Comparison of ENCODE assay signal across 23 cellular contexts in the genomic region with DNA sequence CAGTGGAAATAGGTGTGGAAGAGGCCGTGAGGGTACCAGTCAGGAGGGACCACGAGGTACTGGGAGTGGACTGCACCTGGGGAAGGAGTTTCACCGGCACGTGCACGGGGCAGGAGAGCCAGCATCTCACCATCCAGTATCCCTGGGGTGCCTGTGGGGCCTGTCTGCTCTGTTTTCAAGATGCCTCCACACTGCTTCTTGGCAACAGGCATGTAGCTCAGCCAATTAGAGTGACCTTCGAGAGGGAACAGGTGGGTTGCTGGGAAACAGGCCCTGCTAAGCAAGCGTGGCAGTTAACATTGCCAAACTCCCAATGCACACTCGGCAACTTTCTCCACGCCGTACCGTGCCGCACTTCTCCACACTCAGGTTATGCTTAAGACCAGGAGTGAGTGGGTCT. TPM values are rescaled to one million over a fixed set of nuclear protein-coding genes. Genes with fewer than 3 reads are reported as not detected.
A peak's percentile ranks its signal among the peaks of the same experiment; 100 is the strongest.
DNase-seq lines count a peak whose midpoint lies in the region; ATAC-seq and TF ChIP-seq lines count a peak whose summit lies in the region.
"Had no signal": no experiment of that assay in that cellular context is flagged by ENCODE, and none has a peak within 500 bp of the region (broad histone marks: within the 10 kb centered on the region; RNA-seq: fewer than 3 reads in every experiment).

No MANE protein-coding gene starts in this region.

- H3K36me3 ChIP-seq in GM23338 (ENCODE audit: insufficient read depth) (peaks cover 2% of the 10 kb centered on the region; the same call in 1 of the 2 replicates), neuronal stem cell (replicated peaks in 1 of 2; ENCODE audit: control insufficient read depth in 2 of 2, insufficient read depth in 2 of 2, low read length in 2 of 2) (no peaks in the 10 kb centered on the region)

- no CpG with 5 or more reads among the region's 12 CpGs for WGBS in neuronal stem cell (ENCODE audit: extremely low coverage in 2 of 2, insufficient read length in 2 of 2, insufficient replicate concordance in 1 of 2), 2 donors

- no peak overlapping the region for H3K4ac ChIP-seq in neuronal stem cell (ENCODE audit: low read length)

- TF ChIP-seq CTCF in GM23338 (conservative IDR thresholded peaks at IDR 0.05; ENCODE audit: low read depth in 2 of 2) (no peak), brain (conservative IDR thresholded peaks at IDR 0.05) (no peak)

- no peaks in the 10 kb centered on the region for H3F3A ChIP-seq in GM23338 (replicated peaks; ENCODE audit: low read depth)

- peak overlapping the region; percentile 49 for H3K14ac ChIP-seq in neuronal stem cell (ENCODE audit: low read length)

- H3K4me1 Mint-ChIP-seq in GM23338 (peaks cover 14% of the 10 kb centered on the region), brain (peaks cover 31% of the 10 kb centered on the region)

- peak overlapping the region; percentile 48 for H3K27ac Mint-ChIP-seq in GM23338
- H3K27ac Mint-ChIP-seq in brain = peak overlapping the region in 3 of 5 experiments; percentile 37 to 74 (median 62)

- peak overlapping the region; percentile 17 for H3K23ac ChIP-seq in neuronal stem cell (ENCODE audit: low read depth, low read length, poor library complexity)

- H2AFZ ChIP-seq in GM23338 = no peak overlapping the region
- H2AFZ ChIP-seq in neuronal stem cell (ENCODE audit: low read length) = no peak overlapping the region

- H2BK15ac ChIP-seq in neuronal stem cell (ENCODE audit: low read length) = peak overlapping the region; percentile 41

- DNase-seq in DMS 273 (lab: John Stamatoyannopoulos, UW; ENCODE audit: unreplicated experiment) = peak; percentile 59
- no peak for DNase-seq in DMS 273 treated with DMSO at 0.1 percent for 48 hours (lab: John Stamatoyannopoulos, UW)
- no peak for DNase-seq in GM23338 (ENCODE audit: low spot score)
- no peak for DNase-seq in neuronal stem cell (ENCODE audit: low spot score)
- DNase-seq in NCI-H82 (lab: John Stamatoyannopoulos, UW) = no peak
- DNase-seq in T-helper 2 cell = no peak
- DNase-seq: ACHN, Caco-2, DMS153, GF-D8, H7, KG1, NCI-H1092 treated with DMSO at 0.1 percent for 48 hours, NCI-H1436 treated with DMSO at 0.1 percent for 48 hours, NCI-H2081, Peyer's patch had no signal

- H3K9me3 Mint-ChIP-seq in GM23338 = no peaks in the 10 kb centered on the region
- peaks cover 0 to 3% (median 0%) of the 10 kb centered on the region in 5 experiments for H3K9me3 Mint-ChIP-seq in brain
- H3K9me3 Mint-ChIP-seq: CD4-positive, alpha-beta memory T cell had no signal

- peak overlapping the region; percentile 27 for H3K9ac ChIP-seq in neuronal stem cell (ENCODE audit: low read depth, low read length, poor library complexity)
- H3K9ac ChIP-seq: BLaER1 treated with 17β-estradiol and CSF1 and Interleukin-3, amounts not matched to agents 10 nM and 100 nM had no signal

- peak overlapping the region; percentile 43 for H4K8ac ChIP-seq in neuronal stem cell (ENCODE audit: low read depth, low read length)

- H3K9me3 ChIP-seq in neuronal stem cell (replicated peaks in 1 of 2; ENCODE audit: control insufficient read depth in 2 of 2, insufficient read depth in 1 of 2, low read depth in 1 of 2, low read length in 2 of 2) = peaks cover 7 to 9% of the 10 kb centered on the region in 2 donors
- H3K9me3 ChIP-seq: BLaER1 treated with 17β-estradiol and CSF1 and Interleukin-3, amounts not matched to agents 10 nM and 100 nM; Caco-2; Peyer's patch had no signal

- no peak overlapping the region for H3K4me3 ChIP-seq in GM23338
- H3K4me3 ChIP-seq in neuronal stem cell (ENCODE audit: low read length in 2 of 2) = peak overlapping the region in 1 of 2 donors; percentile 27
- H3K4me3 ChIP-seq: BLaER1 treated with 17β-estradiol and CSF1 and Interleukin-3, amounts not matched to agents 10 nM and 100 nM; Peyer's patch had no signal

- peak overlapping the region; percentile 63 for H2BK12ac ChIP-seq in neuronal stem cell (ENCODE audit: low read length)

- 0 out of 2 replicates have a peak, but pooled peaks cover 3% of the 10 kb centered on the region for H3K9me2 ChIP-seq in GM23338 (ENCODE audit: insufficient read depth)

- peak overlapping the region; percentile 52 for H3K18ac ChIP-seq in neuronal stem cell (ENCODE audit: low read length)

- no peak overlapping the region for H3K27ac ChIP-seq in GM23338 (ENCODE audit: low read depth)
- no peak overlapping the region for H3K27ac ChIP-seq in neuronal stem cell (replicated peaks; ENCODE audit: low read length)
- H3K27ac ChIP-seq: 22Rv1; BLaER1 treated with 17β-estradiol and CSF1 and Interleukin-3, amounts not matched to agents 10 nM and 100 nM; HL-60; Peyer's patch had no signal

- peak overlapping the region; percentile 57 for H2AK5ac ChIP-seq in neuronal stem cell (ENCODE audit: low read depth, low read length)

- peaks cover 20% of the 10 kb centered on the region for H3K36me3 Mint-ChIP-seq in GM23338 (ENCODE audit: low read depth)
- peaks cover 22% of the 10 kb centered on the region for H3K36me3 Mint-ChIP-seq in brain

- no peaks in the 10 kb centered on the region for H3K4me1 ChIP-seq in GM23338 (ENCODE audit: insufficient read depth)
- H3K4me1 ChIP-seq in neuronal stem cell (ENCODE audit: control insufficient read depth in 2 of 2, insufficient read depth in 1 of 2, low read depth in 1 of 2, low read length in 2 of 2) = peaks cover 0 to 3% of the 10 kb centered on the region in 2 donors

- no peak overlapping the region for H3K4me2 ChIP-seq in GM23338
- no peak overlapping the region for H3K4me2 ChIP-seq in neuronal stem cell (ENCODE audit: insufficient read depth, low read length, poor library complexity, severe bottlenecking)
- H3K4me2 ChIP-seq: BLaER1 treated with 17β-estradiol and CSF1 and Interleukin-3, amounts not matched to agents 10 nM and 100 nM had no signal

- no peaks in the 10 kb centered on the region for H3K79me1 ChIP-seq in neuronal stem cell (ENCODE audit: low read depth, low read length)

- no peak overlapping the region for H4K91ac ChIP-seq in neuronal stem cell (ENCODE audit: low read depth, low read length, poor library complexity)

- no peak for ATAC-seq in GM23338
- no peak for ATAC-seq in GM19395 (IDR thresholded peaks at IDR 0.05; ENCODE audit: unreplicated experiment)
- ATAC-seq: HepG2 had no signal

- H2BK5ac ChIP-seq in neuronal stem cell (ENCODE audit: low read length) = no peak overlapping the region

- H2BK120ac ChIP-seq in neuronal stem cell (ENCODE audit: low read depth, low read length) = no peak overlapping the region

- H4K20me1 ChIP-seq in GM23338 (replicated peaks; ENCODE audit: insufficient read depth) = no peaks in the 10 kb centered on the region

- H3K79me2 ChIP-seq in GM23338 (replicated peaks; ENCODE audit: insufficient read depth) = no peaks in the 10 kb centered on the region

- H3K4me3 Mint-ChIP-seq in GM23338 = no peak overlapping the region
- H3K4me3 Mint-ChIP-seq in brain = no peak overlapping the region
- H3K4me3 Mint-ChIP-seq: CD4-positive, alpha-beta memory T cell had no signal

- H3K27me3 Mint-ChIP-seq in GM23338 (ENCODE audit: insufficient read depth, low read depth, poor library complexity) (peaks cover 10% of the 10 kb centered on the region), brain (peaks cover 3% of the 10 kb centered on the region)
- H3K27me3 Mint-ChIP-seq: CD4-positive, alpha-beta memory T cell had no signal

- no peaks in the 10 kb centered on the region for H3K27me3 ChIP-seq in GM23338 (ENCODE audit: insufficient read depth)
- no peaks in the 10 kb centered on the region for H3K27me3 ChIP-seq in neuronal stem cell (ENCODE audit: control insufficient read depth in 3 of 3, insufficient read depth in 3 of 3, low read depth in 1 of 3, low read length in 3 of 3)
- H3K27me3 ChIP-seq: BLaER1 treated with 17β-estradiol and CSF1 and Interleukin-3, amounts not matched to agents 10 nM and 100 nM; Peyer's patch had no signal

TF ChIP-seq in GM23338, 12 proteins besides CTCF, POLR2A, EP300 and RAD21 (continues in another document):
- TF ChIP-seq EZH2phosphoT487 (IDR thresholded peaks at IDR 0.05; ENCODE audit: unreplicated experiment) (no peak), JUNB (IDR thresholded peaks at IDR 0.05; ENCODE audit: unreplicated experiment) (no peak), EZH2 (IDR thresholded peaks at IDR 0.05; ENCODE audit: low read depth, unreplicated experiment) (no peak), NANOG (IDR thresholded peaks at IDR 0.05; ENCODE audit: borderline replicate concordance) (no peak), CREB1 (CRISPR knock-in tag; IDR thresholded peaks at IDR 0.05; ENCODE audit: low read depth) (no peak), POLR2AphosphoS5 (IDR thresholded peaks at IDR 0.05; ENCODE audit: low read depth) (no peak)
- TF ChIP-seq, protein P1, sequence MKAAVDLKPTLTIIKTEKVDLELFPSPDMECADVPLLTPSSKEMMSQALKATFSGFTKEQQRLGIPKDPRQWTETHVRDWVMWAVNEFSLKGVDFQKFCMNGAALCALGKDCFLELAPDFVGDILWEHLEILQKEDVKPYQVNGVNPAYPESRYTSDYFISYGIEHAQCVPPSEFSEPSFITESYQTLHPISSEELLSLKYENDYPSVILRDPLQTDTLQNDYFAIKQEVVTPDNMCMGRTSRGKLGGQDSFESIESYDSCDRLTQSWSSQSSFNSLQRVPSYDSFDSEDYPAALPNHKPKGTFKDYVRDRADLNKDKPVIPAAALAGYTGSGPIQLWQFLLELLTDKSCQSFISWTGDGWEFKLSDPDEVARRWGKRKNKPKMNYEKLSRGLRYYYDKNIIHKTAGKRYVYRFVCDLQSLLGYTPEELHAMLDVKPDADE (IDR thresholded peaks at IDR 0.05) = no peak

RNA-seq across cellular contexts. Expression of a gene that starts 17.7 kb away (rescaled TPM):
- total RNA-seq in GM23338 (2014; rRNA removed; shearing (Covaris generic)) = 10.5 and 10.7 TPM in 2 replicates
- polyA plus RNA-seq in GM23338 (2016; fragmentation: Nextera tagmentation; extraction: Ambion mirVana) = 3.4 and 3.5 TPM in 2 replicates
- polyA plus RNA-seq in brain (ENCODE audit: insufficient read depth, low read depth, low replicate concordance) = 7.4 TPM
- 3.3 TPM for polyA plus RNA-seq in neuronal stem cell (2013, experiment 1 of 2)
- polyA plus RNA-seq in neuronal stem cell (2013, experiment 2 of 2) = 3.2 TPM
